8 cellular contexts compared by ENCODE assay signal in genomic region chr19:13162749-13163608, GRCh38. TPM values are rescaled to one million over a fixed set of nuclear protein-coding genes. Genes with fewer than 3 reads are reported as not detected.
DNase-seq lines count a peak whose midpoint lies in the region; ATAC-seq, FAIRE-seq and TF ChIP-seq lines count a peak whose summit lies in the region.

No MANE protein-coding gene starts in this region.

- FAIRE-seq in GM12892 (lab: Jason Lieb, UNC), result peak; percentile 82

- no peaks in the 10 kb centered on the region for H3K36me3 ChIP-seq in endocrine pancreas (ENCODE audit: control insufficient read depth, insufficient read depth, low read length)
- H3K36me3 ChIP-seq in mesodermal cell (ENCODE audit: control insufficient read depth, insufficient read depth, low read length), result no peaks in the 10 kb centered on the region

- H3K9ac ChIP-seq in endocrine pancreas (ENCODE audit: control insufficient read depth, insufficient read depth, low read length), result no peak overlapping the region

- H3K27ac ChIP-seq in mesodermal cell (ENCODE audit: low read depth, low read length, severe bottlenecking), result peak overlapping the region; percentile 98

- H3K4me3 ChIP-seq in endocrine pancreas (ENCODE audit: control insufficient read depth, insufficient read depth, low read length) (peak overlapping the region; percentile 22), mesodermal cell (ENCODE audit: extremely low read depth, insufficient read depth, low read length, poor library complexity, severe bottlenecking) (peak overlapping the region; percentile 32)

- ATAC-seq in HG03095 (IDR thresholded peaks at IDR 0.05; ENCODE audit: unreplicated experiment), result no peak

- no peaks in the 10 kb centered on the region for H3K27me3 ChIP-seq in endocrine pancreas (ENCODE audit: control insufficient read depth, insufficient read depth, low read length)

- H3K9me3 ChIP-seq in endocrine pancreas (ENCODE audit: control insufficient read depth, low read length), result no peaks in the 10 kb centered on the region
- no peaks in the 10 kb centered on the region for H3K9me3 ChIP-seq in mesodermal cell (ENCODE audit: control insufficient read depth, low read length)

- H3K4me1 ChIP-seq in endocrine pancreas (ENCODE audit: control insufficient read depth, insufficient read depth, low read length), result no peaks in the 10 kb centered on the region
- H3K4me1 ChIP-seq in mesodermal cell (ENCODE audit: control insufficient read depth, insufficient read depth, low read length, poor library complexity, severe bottlenecking), result peaks cover 35% of the 10 kb centered on the region

- 1 to 3% methylated on average over 34 to 54 of the region's 57 CpGs for WGBS in mesodermal cell (ENCODE audit: insufficient coverage in 2 of 2), 2 experiments

- peak; percentile 71; the same call in 1 of the 2 replicates for TF ChIP-seq POLR2A in GM12892 (IDR thresholded peaks at IDR 0.05; ENCODE audit: low read depth, low read length)

- DNase-seq in GM12892 (ENCODE audit: insufficient read length), result no peak
- peak; percentile 95 for DNase-seq in HT-29 (ENCODE audit: low spot score)
- DNase-seq in NOMO-1 treated with dmso at 0.1 percent for 144 hours (lab: John Stamatoyannopoulos, UW; ENCODE audit: unreplicated experiment), result peak; percentile 91
- peak; percentile 65 for DNase-seq in activated CD8-positive, alpha-beta memory T cell treated with anti-CD3 and anti-CD28 coated beads, Interleukin-2, amount 50 U/mL, for 1 hour (ENCODE audit: extremely low read depth)
- peak; percentile 74 for DNase-seq in stimulated activated CD8-positive, alpha-beta memory T cell treated with anti-CD3 and anti-CD28 coated beads, Interleukin-15, amount 100 ng/mL, for 1 hour (ENCODE audit: low read depth)

RNA-seq across cellular contexts. Expression of gene IER2, which starts 12.8 kb away (rescaled TPM):
- 33.5 TPM for polyA plus RNA-seq in GM12892 (2012; ENCODE audit: missing spikeins)
- total RNA-seq in HT-29 (2014; rRNA removed; shearing (Covaris generic)), result 144 and 159 TPM in 2 replicates
- 106 TPM for polyA plus RNA-seq in mesodermal cell (2013, experiment 1 of 2)
- 66.8 TPM for polyA plus RNA-seq in mesodermal cell (2013, experiment 2 of 2)

RNA-seq across cellular contexts. Expression of gene STX10, which starts 12.8 kb away (rescaled TPM):
- 31.0 TPM for polyA plus RNA-seq in GM12892 (2012; ENCODE audit: missing spikeins)
- 86.0 and 102 TPM in 2 replicates for total RNA-seq in HT-29 (2014; rRNA removed; shearing (Covaris generic))
- polyA plus RNA-seq in mesodermal cell (2013, experiment 1 of 2), result 45.6 TPM
- polyA plus RNA-seq in mesodermal cell (2013, experiment 2 of 2), result 36.3 TPM

RNA-seq across cellular contexts. Expression of gene NACC1, which starts 44.9 kb away (rescaled TPM):
- polyA plus RNA-seq in GM12892 (2012; ENCODE audit: missing spikeins), result 8.5 TPM
- total RNA-seq in HT-29 (2014; rRNA removed; shearing (Covaris generic)), result 130 and 133 TPM in 2 replicates
- 60.4 TPM for polyA plus RNA-seq in mesodermal cell (2013, experiment 1 of 2)
- polyA plus RNA-seq in mesodermal cell (2013, experiment 2 of 2), result 40.7 TPM

RNA-seq across cellular contexts. Expression of gene TRMT1, which starts 46.4 kb away (rescaled TPM):
- 39.1 TPM for polyA plus RNA-seq in GM12892 (2012; ENCODE audit: missing spikeins)
- total RNA-seq in HT-29 (2014; rRNA removed; shearing (Covaris generic)), result 52.8 and 59.8 TPM in 2 replicates
- 36.2 TPM for polyA plus RNA-seq in mesodermal cell (2013, experiment 1 of 2)
- polyA plus RNA-seq in mesodermal cell (2013, experiment 2 of 2), result 27.4 TPM
